In the genomic region with DNA sequence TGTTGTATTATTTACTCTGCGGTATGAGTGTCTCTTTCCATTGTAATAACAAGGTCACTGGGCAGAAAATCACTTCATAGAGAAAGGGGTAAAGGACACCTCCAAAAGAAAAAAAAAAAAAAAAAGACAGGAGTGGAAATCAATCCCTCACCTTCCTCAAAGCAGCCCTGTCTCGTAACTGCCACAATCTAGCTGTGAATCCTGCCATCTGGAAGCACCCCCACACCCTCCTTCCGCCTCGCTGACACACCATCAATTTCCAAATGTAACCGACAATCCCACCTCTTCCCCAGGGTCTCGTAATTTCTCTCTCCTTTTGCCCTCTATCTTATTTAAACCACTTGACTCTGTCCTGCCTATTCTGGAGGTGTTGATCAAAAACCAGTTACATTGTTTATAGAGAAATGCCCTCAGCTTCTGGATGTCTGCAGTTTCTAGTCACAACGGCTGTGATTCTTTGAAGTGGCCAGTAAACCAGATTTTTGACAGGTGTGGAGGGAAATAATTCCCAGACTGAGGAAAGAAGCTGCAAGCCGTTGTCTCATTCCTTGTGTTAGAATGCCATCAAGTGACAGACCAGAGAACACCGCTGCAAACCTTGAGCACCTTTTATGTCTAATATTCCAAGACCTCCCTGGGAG, we compare ENCODE assay signal across 10 cellular contexts. TPM values are rescaled to one million over a fixed set of nuclear protein-coding genes. Genes with fewer than 3 reads are reported as not detected.
DNase-seq lines count a peak whose midpoint lies in the region; ATAC-seq, FAIRE-seq and TF ChIP-seq lines count a peak whose summit lies in the region.
"Had no signal": no experiment of that assay in that cellular context is flagged by ENCODE, and none has a peak within 500 bp of the region (broad histone marks: within the 10 kb centered on the region; RNA-seq: fewer than 3 reads in every experiment).

No MANE protein-coding gene starts in this region.

- TF ChIP-seq POLR2A in K562 (conservative IDR thresholded peaks at IDR 0.05), result no peak

- peaks cover 3% of the 10 kb centered on the region; the same call in 1 of the 2 replicates for H4K20me1 ChIP-seq in K562 (replicated peaks; ENCODE audit: control insufficient read depth, insufficient read depth, low read length)
- no peaks in the 10 kb centered on the region for H4K20me1 ChIP-seq in osteoblast (ENCODE audit: insufficient read depth, low read length)

- TF ChIP-seq RAD21 in K562 (CRISPR knock-in tag; conservative IDR thresholded peaks at IDR 0.05 in 1 of 2, IDR thresholded peaks at IDR 0.05 in 1 of 2), result peak; percentile 53 to 78

- POLR2A ChIA-PET in K562 (lab: Yijun Ruan, JAX), result interaction anchor here (1.1 to 1.3 kb wide), 2 partner anchors 9 to 10 kb away, joined by 3 read pairs; partner anchors contain the start of gene POP4

- H3K36me3 ChIP-seq in K562 (ENCODE audit: control insufficient read depth, insufficient read depth, low read length) (no peaks in the 10 kb centered on the region), osteoblast (ENCODE audit: insufficient read depth, low read length) (no peaks in the 10 kb centered on the region)

- H3K27me3 ChIP-seq in K562 (ENCODE audit: control insufficient read depth in 2 of 2, insufficient read depth in 2 of 2, low read length in 2 of 2) (peaks cover 3 to 6% of the 10 kb centered on the region in 2 experiments; a peak in 4 of 5 replicates), osteoblast (ENCODE audit: insufficient read depth, low read length) (peaks cover 24% of the 10 kb centered on the region)

- H3K4me2 ChIP-seq in K562 (ENCODE audit: insufficient read depth, low read length), result no peak overlapping the region
- H3K4me2 ChIP-seq in osteoblast (ENCODE audit: insufficient read depth, low read length), result no peak overlapping the region

- CTCF ChIA-PET in K562 (lab: Yijun Ruan, JAX; ENCODE audit: low intra/inter-chr PET ratio), result interaction anchor here (0.6 kb wide), 1 partner anchor 1094 kb away, joined by 3 read pairs; no protein-coding TSS in a partner anchor

- no peaks in the 10 kb centered on the region for H3K79me2 ChIP-seq in K562 (ENCODE audit: control insufficient read depth, insufficient read depth, low read length)
- H3K79me2 ChIP-seq in osteoblast (ENCODE audit: insufficient read depth, low read length), result no peaks in the 10 kb centered on the region

- no peak for FAIRE-seq in K562 (lab: Jason Lieb, UNC)
- FAIRE-seq: A204.1 had no signal

- DNase-seq in NCI-H1105 treated with DMSO at 0.1 percent for 48 hours (lab: John Stamatoyannopoulos, UW), result peak; percentile 48
- no peak for DNase-seq in NCI-H1105 (lab: John Stamatoyannopoulos, UW)
- peak; percentile 67 for DNase-seq in NCI-H2107 (lab: John Stamatoyannopoulos, UW)
- DNase-seq in K562 (ENCODE audit: extremely low read depth in 1 of 4, low spot score in 3 of 4), result peak in 1 of 4 experiments; percentile 45
- no peak for DNase-seq in osteoblast (ENCODE audit: insufficient read length, low spot score, missing footprints)
- no peak for DNase-seq in NOMO-1 (lab: John Stamatoyannopoulos, UW; ENCODE audit: unreplicated experiment in 2 of 2)
- DNase-seq in islet precursor cell, result no peak
- DNase-seq: activated naive CD8-positive, alpha-beta T cell treated with anti-CD3 and anti-CD28 coated beads, Interleukin-2, amount 10 ng/mL, durations not matched to agents 7 days and 5 days had no signal

- 15% methylated on average over 8 of the region's 9 CpGs for whole genome bisulfite sequencing in K562 (ENCODE audit: insufficient coverage, low coverage, missing lambda C conversion rate)

- H3K4me3 ChIP-seq in K562 (no peak overlapping the region), osteoblast (ENCODE audit: insufficient read depth, low read length) (no peak overlapping the region)

- in situ Hi-C loops in K562 (cut with MboI), result loop anchor here (25.0 kb wide), 1 partner anchor 860 kb away; no protein-coding TSS in a partner anchor

- H3K9me3 ChIP-seq in K562 (replicated peaks; ENCODE audit: control insufficient read depth, insufficient read depth, low read depth, low read length) (no peaks in the 10 kb centered on the region), osteoblast (ENCODE audit: low read depth, low read length) (no peaks in the 10 kb centered on the region)

- BruUV-seq in K562 (replicated peaks; lab: Mats Ljungman, UMichigan), result no TSS peak

- H3K4me1 ChIP-seq in K562 (replicated peaks in 1 of 2; ENCODE audit: control insufficient read depth in 2 of 2, insufficient read depth in 2 of 2, low read length in 2 of 2) (peaks cover 0 to 7% of the 10 kb centered on the region in 2 experiments; a peak in 2 of 5 replicates), osteoblast (ENCODE audit: insufficient read depth, low read length) (no peaks in the 10 kb centered on the region)

- TF ChIP-seq EP300 in K562 (IDR thresholded peaks at IDR 0.05; ENCODE audit: low read length), result no peak

- no peaks in the 10 kb centered on the region for H3K9me1 ChIP-seq in K562 (ENCODE audit: control insufficient read depth, insufficient read depth, low read length)

- H3K9ac ChIP-seq in K562 (ENCODE audit: insufficient read depth in 1 of 2, low read depth in 2 of 2, low read length in 2 of 2), result no peak overlapping the region

- peak; percentile 47; the same call in 2 of the 3 replicates for ATAC-seq in K562
- no peak for ATAC-seq in GM18870 (IDR thresholded peaks at IDR 0.05; ENCODE audit: unreplicated experiment)

- intact Hi-C loops in K562 (cut with micrococcal nuclease), result no loop called here

- no peak overlapping the region for H2AFZ ChIP-seq in K562 (ENCODE audit: low read depth, low read length)
- no peak overlapping the region for H2AFZ ChIP-seq in osteoblast (ENCODE audit: low read length)

- TF ChIP-seq CTCF in K562 (IDR thresholded peaks at IDR 0.05 in 2 of 3, conservative IDR thresholded peaks at IDR 0.05 in 1 of 3; ENCODE audit: insufficient read depth in 2 of 3, low read depth in 1 of 3, low read length in 3 of 3) (peak; percentile 7 to 63 (median 39); a peak in 4 of 6 replicates), osteoblast (IDR thresholded peaks at IDR 0.05; ENCODE audit: extremely low read depth, low read depth, low read length) (peak; percentile 46)

- no peak overlapping the region for H3K27ac ChIP-seq in K562 (ENCODE audit: extremely low read depth, low read depth, low read length)
- no peak overlapping the region for H3K27ac ChIP-seq in osteoblast (ENCODE audit: low read depth, low read length)

TF ChIP-seq in K562, 482 proteins besides CTCF, POLR2A, EP300 and RAD21 (continues in another document):
- TF ChIP-seq RERE (CRISPR knock-in tag; IDR thresholded peaks at IDR 0.05; ENCODE audit: borderline replicate concordance), result no peak
- TF ChIP-seq SMC3 (conservative IDR thresholded peaks at IDR 0.05; ENCODE audit: insufficient read depth, low read depth, low read length), result 0 out of 2 replicates have a peak, but pooled peaks have one; percentile 27

RNA-seq across cellular contexts. Expression of gene POP4, which starts 9.1 kb away (rescaled TPM):
- total RNA-seq in K562 (2011; cell fraction: chromatin; rRNA removed; ENCODE audit: low replicate concordance), result 71.1 and 129 TPM in 2 replicates
- total RNA-seq in K562 (2011; cell fraction: nucleolus; rRNA removed), result 77.1 and 97.6 TPM in 2 replicates
- 95.7 and 96.5 TPM in 2 replicates for total RNA-seq in K562 (2011; cell fraction: nucleoplasm; rRNA removed)
- 95.5 and 113 TPM in 2 replicates for total RNA-seq in K562 (2014; rRNA removed)
- 110 TPM in 2 replicates for total RNA-seq in K562 (2014; rRNA removed; fragmentation: Illumina TruSeq; extraction: Trizol)
- total RNA-seq in K562 (2015; rRNA removed; fragmentation: Illumina TruSeq; extraction: Trizol), result 108 and 113 TPM in 2 replicates
- 86.1 and 92.6 TPM in 2 replicates for total RNA-seq in K562 (2021)
- 86.1 and 99.0 TPM in 2 replicates for polyA plus RNA-seq in K562 (2011; rRNA removed)
- 61.1 and 61.7 TPM in 2 replicates for polyA plus RNA-seq in K562 (2011; cell fraction: cytosol; rRNA removed)
- polyA plus RNA-seq in K562 (2011; cell fraction: nucleus; rRNA removed), result 106 and 126 TPM in 2 replicates
- polyA plus RNA-seq in K562 (2012), result 56.6 and 69.1 TPM in 2 replicates
- polyA plus RNA-seq in K562 (2014; fragmentation: Illumina TruSeq; extraction: Trizol), result 98.2 and 111 TPM in 2 replicates
- polyA plus RNA-seq in K562 (2014; fragmentation: Nextera tagmentation; extraction: Ambion mirVana), result 10 to 100 TPM; 42.1 to 59.6 TPM
- polyA plus RNA-seq in K562 (2014; rRNA removed), result 99.3 and 128 TPM in 2 replicates
- polyA minus RNA-seq in K562 (2011; rRNA and poly(A)+ RNA removed), result 86.3 and 90.5 TPM in 2 replicates
- polyA minus RNA-seq in K562 (2011; cell fraction: cytosol; rRNA and poly(A)+ RNA removed), result 26.8 and 34.8 TPM in 2 replicates
- polyA minus RNA-seq in K562 (2011; cell fraction: nucleus; rRNA and poly(A)+ RNA removed), result 62.5 and 81.8 TPM in 2 replicates
- 59.4 and 61.0 TPM in 2 replicates for total RNA-seq in osteoblast

Comparison
In these comparisons a context has a peak if more than half of its experiments do, and no peak if none do; other contexts are left out.
1. DNase-seq: peak in NCI-H1105 treated with DMSO at 0.1 percent for 48 hours (single experiment) and NCI-H2107 (single experiment); none in NCI-H1105 (single experiment), osteoblast (single experiment), NOMO-1 (0 of 2) and islet precursor cell (single experiment).